1 cellular context compared by ENCODE assay signal in genomic region chr13:98484289-98485219, GRCh38.
TF ChIP-seq lines count a peak whose summit lies in the region.

No MANE protein-coding gene starts in this region.

TF ChIP-seq in HepG2, 621 proteins besides CTCF, POLR2A, EP300 and RAD21 (continued from another document and continues in another):
- TF ChIP-seq, protein P1, sequence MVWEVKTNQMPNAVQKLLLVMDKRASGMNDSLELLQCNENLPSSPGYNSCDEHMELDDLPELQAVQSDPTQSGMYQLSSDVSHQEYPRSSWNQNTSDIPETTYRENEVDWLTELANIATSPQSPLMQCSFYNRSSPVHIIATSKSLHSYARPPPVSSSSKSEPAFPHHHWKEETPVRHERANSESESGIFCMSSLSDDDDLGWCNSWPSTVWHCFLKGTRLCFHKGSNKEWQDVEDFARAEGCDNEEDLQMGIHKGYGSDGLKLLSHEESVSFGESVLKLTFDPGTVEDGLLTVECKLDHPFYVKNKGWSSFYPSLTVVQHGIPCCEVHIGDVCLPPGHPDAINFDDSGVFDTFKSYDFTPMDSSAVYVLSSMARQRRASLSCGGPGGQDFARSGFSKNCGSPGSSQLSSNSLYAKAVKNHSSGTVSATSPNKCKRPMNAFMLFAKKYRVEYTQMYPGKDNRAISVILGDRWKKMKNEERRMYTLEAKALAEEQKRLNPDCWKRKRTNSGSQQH (CRISPR knock-in tag; IDR thresholded peaks at IDR 0.05; ENCODE audit: low read depth) = 0 out of 2 replicates have a peak, but pooled peaks have one; percentile 6
- TF ChIP-seq CREB1 (IDR thresholded peaks at IDR 0.05) (peak; percentile 66), CREB1 (CRISPR knock-in tag; IDR thresholded peaks at IDR 0.05) (peak; percentile 68; the same call in 1 of the 2 replicates), ZBTB20 (CRISPR knock-in tag; IDR thresholded peaks at IDR 0.05; ENCODE audit: borderline replicate concordance, low read depth) (0 out of 2 replicates have a peak, but pooled peaks have one; percentile 13), ELF3 (CRISPR knock-in tag; IDR thresholded peaks at IDR 0.05) (peak; percentile 80), NFKB2 (CRISPR knock-in tag; IDR thresholded peaks at IDR 0.05; ENCODE audit: borderline replicate concordance) (peak; percentile 53; the same call in 1 of the 2 replicates), RFXANK (CRISPR knock-in tag; IDR thresholded peaks at IDR 0.05) (no peak), KLF12 (CRISPR knock-in tag; IDR thresholded peaks at IDR 0.05; ENCODE audit: borderline replicate concordance) (0 out of 2 replicates have a peak, but pooled peaks have one; percentile 42), HMG20A (CRISPR knock-in tag; IDR thresholded peaks at IDR 0.05; ENCODE audit: borderline replicate concordance) (0 out of 2 replicates have a peak, but pooled peaks have one; percentile 18), ZNF652 (CRISPR knock-in tag; IDR thresholded peaks at IDR 0.05; ENCODE audit: borderline replicate concordance, low read depth) (no peak), HDAC1 (CRISPR knock-in tag; IDR thresholded peaks at IDR 0.05) (peak; percentile 48), PRMT3 (CRISPR knock-in tag; IDR thresholded peaks at IDR 0.05; ENCODE audit: borderline replicate concordance, low read depth) (no peak), SALL1 (CRISPR knock-in tag; IDR thresholded peaks at IDR 0.05) (peak; percentile 44), CREB3 (CRISPR knock-in tag; IDR thresholded peaks at IDR 0.05) (no peak), HNRNPL (IDR thresholded peaks at IDR 0.05; ENCODE audit: low read depth, low read length) (0 out of 2 replicates have a peak, but pooled peaks have one; percentile 30), ZFP36L1 (CRISPR knock-in tag; IDR thresholded peaks at IDR 0.05) (no peak), STAG1 (CRISPR knock-in tag; IDR thresholded peaks at IDR 0.05) (peak; percentile 19; the same call in 1 of the 2 replicates), ZNF687 (CRISPR knock-in tag; IDR thresholded peaks at IDR 0.05) (peak; percentile 74), RFXAP (CRISPR knock-in tag; IDR thresholded peaks at IDR 0.05; ENCODE audit: borderline replicate concordance) (no peak), GATAD2A (CRISPR knock-in tag; IDR thresholded peaks at IDR 0.05) (peak; percentile 55), GZF1 (CRISPR knock-in tag; IDR thresholded peaks at IDR 0.05) (0 out of 2 replicates have a peak, but pooled peaks have one; percentile 35), MLX (CRISPR knock-in tag; IDR thresholded peaks at IDR 0.05) (no peak), ESRRA (CRISPR knock-in tag; IDR thresholded peaks at IDR 0.05; ENCODE audit: low read depth) (no peak), ZNF142 (CRISPR knock-in tag; IDR thresholded peaks at IDR 0.05) (no peak), ZBTB33 (CRISPR knock-in tag; IDR thresholded peaks at IDR 0.05) (no peak), ZNF337 (CRISPR knock-in tag; IDR thresholded peaks at IDR 0.05; ENCODE audit: borderline replicate concordance, low read depth) (0 out of 2 replicates have a peak, but pooled peaks have one; percentile 46)
- TF ChIP-seq, protein P2, sequence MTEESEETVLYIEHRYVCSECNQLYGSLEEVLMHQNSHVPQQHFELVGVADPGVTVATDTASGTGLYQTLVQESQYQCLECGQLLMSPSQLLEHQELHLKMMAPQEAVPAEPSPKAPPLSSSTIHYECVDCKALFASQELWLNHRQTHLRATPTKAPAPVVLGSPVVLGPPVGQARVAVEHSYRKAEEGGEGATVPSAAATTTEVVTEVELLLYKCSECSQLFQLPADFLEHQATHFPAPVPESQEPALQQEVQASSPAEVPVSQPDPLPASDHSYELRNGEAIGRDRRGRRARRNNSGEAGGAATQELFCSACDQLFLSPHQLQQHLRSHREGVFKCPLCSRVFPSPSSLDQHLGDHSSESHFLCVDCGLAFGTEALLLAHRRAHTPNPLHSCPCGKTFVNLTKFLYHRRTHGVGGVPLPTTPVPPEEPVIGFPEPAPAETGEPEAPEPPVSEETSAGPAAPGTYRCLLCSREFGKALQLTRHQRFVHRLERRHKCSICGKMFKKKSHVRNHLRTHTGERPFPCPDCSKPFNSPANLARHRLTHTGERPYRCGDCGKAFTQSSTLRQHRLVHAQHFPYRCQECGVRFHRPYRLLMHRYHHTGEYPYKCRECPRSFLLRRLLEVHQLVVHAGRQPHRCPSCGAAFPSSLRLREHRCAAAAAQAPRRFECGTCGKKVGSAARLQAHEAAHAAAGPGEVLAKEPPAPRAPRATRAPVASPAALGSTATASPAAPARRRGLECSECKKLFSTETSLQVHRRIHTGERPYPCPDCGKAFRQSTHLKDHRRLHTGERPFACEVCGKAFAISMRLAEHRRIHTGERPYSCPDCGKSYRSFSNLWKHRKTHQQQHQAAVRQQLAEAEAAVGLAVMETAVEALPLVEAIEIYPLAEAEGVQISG (CRISPR knock-in tag; IDR thresholded peaks at IDR 0.05) = peak; percentile 59; the same call in 1 of the 2 replicates
- TF ChIP-seq, protein P3, sequence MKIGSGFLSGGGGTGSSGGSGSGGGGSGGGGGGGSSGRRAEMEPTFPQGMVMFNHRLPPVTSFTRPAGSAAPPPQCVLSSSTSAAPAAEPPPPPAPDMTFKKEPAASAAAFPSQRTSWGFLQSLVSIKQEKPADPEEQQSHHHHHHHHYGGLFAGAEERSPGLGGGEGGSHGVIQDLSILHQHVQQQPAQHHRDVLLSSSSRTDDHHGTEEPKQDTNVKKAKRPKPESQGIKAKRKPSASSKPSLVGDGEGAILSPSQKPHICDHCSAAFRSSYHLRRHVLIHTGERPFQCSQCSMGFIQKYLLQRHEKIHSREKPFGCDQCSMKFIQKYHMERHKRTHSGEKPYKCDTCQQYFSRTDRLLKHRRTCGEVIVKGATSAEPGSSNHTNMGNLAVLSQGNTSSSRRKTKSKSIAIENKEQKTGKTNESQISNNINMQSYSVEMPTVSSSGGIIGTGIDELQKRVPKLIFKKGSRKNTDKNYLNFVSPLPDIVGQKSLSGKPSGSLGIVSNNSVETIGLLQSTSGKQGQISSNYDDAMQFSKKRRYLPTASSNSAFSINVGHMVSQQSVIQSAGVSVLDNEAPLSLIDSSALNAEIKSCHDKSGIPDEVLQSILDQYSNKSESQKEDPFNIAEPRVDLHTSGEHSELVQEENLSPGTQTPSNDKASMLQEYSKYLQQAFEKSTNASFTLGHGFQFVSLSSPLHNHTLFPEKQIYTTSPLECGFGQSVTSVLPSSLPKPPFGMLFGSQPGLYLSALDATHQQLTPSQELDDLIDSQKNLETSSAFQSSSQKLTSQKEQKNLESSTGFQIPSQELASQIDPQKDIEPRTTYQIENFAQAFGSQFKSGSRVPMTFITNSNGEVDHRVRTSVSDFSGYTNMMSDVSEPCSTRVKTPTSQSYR (CRISPR knock-in tag; IDR thresholded peaks at IDR 0.05; ENCODE audit: borderline replicate concordance) = 0 out of 2 replicates have a peak, but pooled peaks have one; percentile 41
